1 cellular context compared by ENCODE assay signal in the genomic region with DNA sequence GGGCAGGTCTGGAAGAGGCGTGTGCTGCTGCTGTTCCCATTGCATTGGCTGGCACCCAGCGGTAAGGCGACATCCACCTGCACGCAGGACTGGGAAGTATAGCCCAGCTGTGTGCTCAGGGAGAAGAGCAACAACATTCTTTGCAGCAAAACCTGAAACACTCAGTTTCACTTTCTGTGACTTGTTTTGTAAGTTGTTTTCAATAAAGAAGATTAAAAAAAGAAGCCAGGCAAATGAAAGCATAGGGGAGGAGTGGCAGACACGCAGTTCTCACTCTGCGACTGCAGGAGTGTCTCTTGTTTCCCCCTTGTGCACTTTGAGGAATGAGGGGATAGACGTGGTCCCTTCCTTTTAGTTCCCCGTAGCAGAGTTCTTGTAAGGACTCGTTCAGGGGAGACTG.
A peak's percentile ranks its signal among the peaks of the same experiment; 100 is the strongest.
TF ChIP-seq lines count a peak whose summit lies in the region.

No MANE protein-coding gene starts in this region.

TF ChIP-seq in GM12878, 131 proteins besides CTCF, POLR2A, EP300 and RAD21 (continued from another document):
- TF ChIP-seq ZNF384 (IDR thresholded peaks at IDR 0.05; ENCODE audit: borderline replicate concordance, low read depth, low read length) (peak; percentile 80), EED (IDR thresholded peaks at IDR 0.05; ENCODE audit: low read depth) (peak; percentile 66), NFIC (IDR thresholded peaks at IDR 0.05; ENCODE audit: low read depth, low read length) (no peak), STAT1 (conservative IDR thresholded peaks at IDR 0.05) (no peak), POLR2AphosphoS5 (IDR thresholded peaks at IDR 0.05; ENCODE audit: low read length) (0 out of 2 replicates have a peak, but pooled peaks have one; percentile 37)
- TF ChIP-seq, protein P1, sequence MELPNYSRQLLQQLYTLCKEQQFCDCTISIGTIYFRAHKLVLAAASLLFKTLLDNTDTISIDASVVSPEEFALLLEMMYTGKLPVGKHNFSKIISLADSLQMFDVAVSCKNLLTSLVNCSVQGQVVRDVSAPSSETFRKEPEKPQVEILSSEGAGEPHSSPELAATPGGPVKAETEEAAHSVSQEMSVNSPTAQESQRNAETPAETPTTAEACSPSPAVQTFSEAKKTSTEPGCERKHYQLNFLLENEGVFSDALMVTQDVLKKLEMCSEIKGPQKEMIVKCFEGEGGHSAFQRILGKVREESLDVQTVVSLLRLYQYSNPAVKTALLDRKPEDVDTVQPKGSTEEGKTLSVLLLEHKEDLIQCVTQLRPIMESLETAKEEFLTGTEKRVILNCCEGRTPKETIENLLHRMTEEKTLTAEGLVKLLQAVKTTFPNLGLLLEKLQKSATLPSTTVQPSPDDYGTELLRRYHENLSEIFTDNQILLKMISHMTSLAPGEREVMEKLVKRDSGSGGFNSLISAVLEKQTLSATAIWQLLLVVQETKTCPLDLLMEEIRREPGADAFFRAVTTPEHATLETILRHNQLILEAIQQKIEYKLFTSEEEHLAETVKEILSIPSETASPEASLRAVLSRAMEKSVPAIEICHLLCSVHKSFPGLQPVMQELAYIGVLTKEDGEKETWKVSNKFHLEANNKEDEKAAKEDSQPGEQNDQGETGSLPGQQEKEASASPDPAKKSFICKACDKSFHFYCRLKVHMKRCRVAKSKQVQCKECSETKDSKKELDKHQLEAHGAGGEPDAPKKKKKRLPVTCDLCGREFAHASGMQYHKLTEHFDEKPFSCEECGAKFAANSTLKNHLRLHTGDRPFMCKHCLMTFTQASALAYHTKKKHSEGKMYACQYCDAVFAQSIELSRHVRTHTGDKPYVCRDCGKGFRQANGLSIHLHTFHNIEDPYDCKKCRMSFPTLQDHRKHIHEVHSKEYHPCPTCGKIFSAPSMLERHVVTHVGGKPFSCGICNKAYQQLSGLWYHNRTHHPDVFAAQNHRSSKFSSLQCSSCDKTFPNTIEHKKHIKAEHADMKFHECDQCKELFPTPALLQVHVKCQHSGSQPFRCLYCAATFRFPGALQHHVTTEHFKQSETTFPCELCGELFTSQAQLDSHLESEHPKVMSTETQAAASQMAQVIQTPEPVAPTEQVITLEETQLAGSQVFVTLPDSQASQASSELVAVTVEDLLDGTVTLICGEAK (IDR thresholded peaks at IDR 0.05; ENCODE audit: borderline replicate concordance): peak; percentile 89
TF ChIP-seq in GM12878: peak in this region for 8.
